ENCODE assay signal across 27 cellular contexts in the genomic region with DNA sequence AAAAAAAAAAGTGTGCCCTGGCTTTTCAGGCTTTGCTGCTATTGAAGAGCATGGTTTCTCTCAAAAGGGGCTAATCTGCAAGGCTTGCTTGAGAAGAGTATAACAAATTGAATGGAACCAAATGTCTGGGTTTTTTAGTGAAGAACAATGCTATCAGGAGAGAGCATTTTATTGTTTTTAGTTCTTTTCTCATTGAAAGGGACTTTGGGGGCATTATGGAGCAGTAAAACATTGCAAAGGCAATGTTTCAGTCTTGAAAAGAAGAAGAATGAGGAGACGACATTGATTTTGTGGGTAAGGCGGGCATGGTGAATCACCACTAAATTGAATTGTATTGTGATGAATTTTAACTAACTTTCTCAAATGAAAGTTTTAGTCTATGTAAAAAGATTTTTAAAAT. TPM values are rescaled to one million over a fixed set of nuclear protein-coding genes. Genes with fewer than 3 reads are reported as not detected.
DNase-seq lines count a peak whose midpoint lies in the region; ATAC-seq and TF ChIP-seq lines count a peak whose summit lies in the region.
"Had no signal": no experiment of that assay in that cellular context is flagged by ENCODE, and none has a peak within 500 bp of the region (broad histone marks: within the 10 kb centered on the region; RNA-seq: fewer than 3 reads in every experiment).

No MANE protein-coding gene starts in this region.

- no peak overlapping the region for H4K8ac ChIP-seq in neuronal stem cell (ENCODE audit: low read depth, low read length)

- no CpG with 5 or more reads among the region's 2 CpGs for WGBS in neuronal stem cell (ENCODE audit: extremely low coverage in 2 of 2, insufficient read length in 2 of 2, insufficient replicate concordance in 1 of 2), 2 donors
- 86 to 96% methylated on average over 2 of the region's 2 CpGs for WGBS in endodermal cell (ENCODE audit: insufficient coverage in 1 of 2, insufficient read length in 1 of 2), 2 experiments
- 91 to 94% methylated on average over 2 of the region's 2 CpGs for WGBS in esophagus squamous epithelium, 2 donors

- intact Hi-C loops in natural killer cell (cut with micrococcal nuclease) (no loop called here), esophagus squamous epithelium (cut with DNase I) (no loop called here)

- H3K36me3 ChIP-seq in HAP-1 (replicated peaks) (no peaks in the 10 kb centered on the region), neuronal stem cell (replicated peaks in 1 of 2; ENCODE audit: control insufficient read depth in 2 of 2, insufficient read depth in 2 of 2, low read length in 2 of 2) (no peaks in the 10 kb centered on the region), endodermal cell (ENCODE audit: control insufficient read depth, insufficient read depth, low read length) (no peaks in the 10 kb centered on the region), esophagus squamous epithelium (no peaks in the 10 kb centered on the region)
- H3K36me3 ChIP-seq: BE2C, BLaER1 had no signal

- H3K27ac Mint-ChIP-seq in natural killer cell treated with Interleukin-12 subunit alpha and Interleukin-12 subunit beta and Interleukin-15 and Interleukin-18, amount 100 ng/mL, for 72 hours: peak overlapping the region; percentile 8 to 87
- H3K27ac Mint-ChIP-seq in natural killer cell (no peak overlapping the region), brain (peak overlapping the region in 4 of 5 experiments; percentile 1 to 18 (median 4)), endodermal cell (no peak overlapping the region)
- H3K27ac Mint-ChIP-seq: CD14-positive monocyte; CD4-positive, alpha-beta memory T cell; CD4-positive, CD25-positive, alpha-beta regulatory T cell; CD8-positive, alpha-beta memory T cell had no signal

- no peak overlapping the region for H2BK120ac ChIP-seq in neuronal stem cell (ENCODE audit: low read depth, low read length)

- H3K23ac ChIP-seq in neuronal stem cell (ENCODE audit: low read depth, low read length, poor library complexity): no peak overlapping the region

- H2AK5ac ChIP-seq in neuronal stem cell (ENCODE audit: low read depth, low read length): no peak overlapping the region

- in situ Hi-C loops in HAP-1 (cut with MboI; ENCODE audit: low sequenced_read_pairs): no loop called here

- no peak overlapping the region for H3K18ac ChIP-seq in neuronal stem cell (ENCODE audit: low read length)

- H3K27me3 ChIP-seq in HAP-1 (ENCODE audit: low read depth) (no peaks in the 10 kb centered on the region), neuronal stem cell (ENCODE audit: control insufficient read depth in 3 of 3, insufficient read depth in 3 of 3, low read depth in 1 of 3, low read length in 3 of 3) (no peaks in the 10 kb centered on the region), endodermal cell (ENCODE audit: control insufficient read depth, insufficient read depth, low read length, poor library complexity, severe bottlenecking) (no peaks in the 10 kb centered on the region), esophagus squamous epithelium (no peaks in the 10 kb centered on the region)
- H3K27me3 ChIP-seq: BLaER1 had no signal

- H2AFZ ChIP-seq in neuronal stem cell (ENCODE audit: low read length): peak overlapping the region; percentile 49

- no peaks in the 10 kb centered on the region for H3K27me3 Mint-ChIP-seq in natural killer cell treated with Interleukin-12 subunit alpha and Interleukin-12 subunit beta and Interleukin-15 and Interleukin-18, amount 100 ng/mL, for 72 hours
- H3K27me3 Mint-ChIP-seq in natural killer cell (ENCODE audit: low read depth in 2 of 2) (peaks cover 5 to 27% of the 10 kb centered on the region in 2 donors), brain (no peaks in the 10 kb centered on the region), endodermal cell (ENCODE audit: insufficient read depth) (no peaks in the 10 kb centered on the region)

- H3K4me3 ChIP-seq in HAP-1: no peak overlapping the region
- H3K4me3 ChIP-seq in neuronal stem cell (ENCODE audit: low read length in 2 of 2): no peak overlapping the region
- H3K4me3 ChIP-seq in endodermal cell (ENCODE audit: low read length): no peak overlapping the region
- H3K4me3 ChIP-seq in esophagus squamous epithelium: no peak overlapping the region
- H3K4me3 ChIP-seq: BLaER1, GM12878 had no signal

- no peak for DNase-seq in natural killer cell treated with Interleukin-12 subunit alpha and Interleukin-12 subunit beta and Interleukin-15 and Interleukin-18, amount 100 ng/mL, for 72 hours (ENCODE audit: low spot score)
- DNase-seq in natural killer cell (no peak), HAP-1 (ENCODE audit: low spot score in 2 of 2) (peak; percentile 57 to 99), neuronal stem cell (ENCODE audit: low spot score) (peak; percentile 14), endodermal cell (no peak), esophagus squamous epithelium (lab: John Stamatoyannopoulos, UW) (no peak)
- DNase-seq in activated CD4-positive, alpha-beta T cell treated with anti-CD3 and anti-CD28 coated beads for 48 hours: no peak
- DNase-seq: 8988T; ACHN; BE2C; C1 segment of cervical spinal cord; CD4-positive, alpha-beta memory T cell; CD4-positive, CD25-positive, alpha-beta regulatory T cell; CD8-positive, alpha-beta memory T cell; COR-L47; DMS 273 treated with DMSO at 0.1 percent for 48 hours; DMS153; DMS53; DMS79; DND-41; EL; GDM1 had no signal

- ATAC-seq in natural killer cell treated with Interleukin-12 subunit alpha and Interleukin-12 subunit beta and Interleukin-15 and Interleukin-18, amount 100 ng/mL, for 72 hours: no peak
- no peak for ATAC-seq in natural killer cell
- ATAC-seq: GM12878 had no signal

- H3K4me1 Mint-ChIP-seq in natural killer cell treated with Interleukin-12 subunit alpha and Interleukin-12 subunit beta and Interleukin-15 and Interleukin-18, amount 100 ng/mL, for 72 hours (ENCODE audit: low read depth in 2 of 2): peaks cover 24 to 25% of the 10 kb centered on the region in 2 donors
- H3K4me1 Mint-ChIP-seq in natural killer cell (peaks cover 12 to 14% of the 10 kb centered on the region in 2 donors), brain (peaks cover 15% of the 10 kb centered on the region), endodermal cell (no peaks in the 10 kb centered on the region)
- H3K4me1 Mint-ChIP-seq: CD14-positive monocyte; CD4-positive, CD25-positive, alpha-beta regulatory T cell had no signal

- H3K14ac ChIP-seq in neuronal stem cell (ENCODE audit: low read length): no peak overlapping the region

- H2BK12ac ChIP-seq in neuronal stem cell (ENCODE audit: low read length): no peak overlapping the region

- TF ChIP-seq CTCF in natural killer cell (IDR thresholded peaks at IDR 0.05) (no peak), brain (conservative IDR thresholded peaks at IDR 0.05) (no peak), endodermal cell (conservative IDR thresholded peaks at IDR 0.05) (no peak), esophagus squamous epithelium (IDR thresholded peaks at IDR 0.05) (no peak)

- H3K4me1 ChIP-seq in HAP-1 (peaks cover 33% of the 10 kb centered on the region), neuronal stem cell (ENCODE audit: control insufficient read depth in 2 of 2, insufficient read depth in 1 of 2, low read depth in 1 of 2, low read length in 2 of 2) (peaks cover 0 to 5% of the 10 kb centered on the region in 2 donors), endodermal cell (ENCODE audit: control insufficient read depth, insufficient read depth, low read length) (no peaks in the 10 kb centered on the region), esophagus squamous epithelium (no peaks in the 10 kb centered on the region)
- H3K4me1 ChIP-seq: BE2C, BLaER1 had no signal

- H3K4me2 ChIP-seq in neuronal stem cell (ENCODE audit: insufficient read depth, low read length, poor library complexity, severe bottlenecking): no peak overlapping the region
- H3K4me2 ChIP-seq: BLaER1 had no signal

- no peak overlapping the region for H3K4me3 Mint-ChIP-seq in natural killer cell treated with Interleukin-12 subunit alpha and Interleukin-12 subunit beta and Interleukin-15 and Interleukin-18, amount 100 ng/mL, for 72 hours
- H3K4me3 Mint-ChIP-seq in natural killer cell (no peak overlapping the region), brain (peak overlapping the region in 1 of 5 experiments; percentile 40), endodermal cell (no peak overlapping the region)
- H3K4me3 Mint-ChIP-seq: CD14-positive monocyte; CD4-positive, alpha-beta memory T cell; CD4-positive, CD25-positive, alpha-beta regulatory T cell; CD8-positive, alpha-beta memory T cell had no signal

- H3K4ac ChIP-seq in neuronal stem cell (ENCODE audit: low read length): no peak overlapping the region

- no peaks in the 10 kb centered on the region for H3K9me3 Mint-ChIP-seq in natural killer cell treated with Interleukin-12 subunit alpha and Interleukin-12 subunit beta and Interleukin-15 and Interleukin-18, amount 100 ng/mL, for 72 hours
- H3K9me3 Mint-ChIP-seq in natural killer cell: no peaks in the 10 kb centered on the region
- H3K9me3 Mint-ChIP-seq in brain: peaks cover 0 to 12% (median 6%) of the 10 kb centered on the region in 5 experiments
- no peaks in the 10 kb centered on the region for H3K9me3 Mint-ChIP-seq in endodermal cell

- H3K9ac ChIP-seq in neuronal stem cell (ENCODE audit: low read depth, low read length, poor library complexity): no peak overlapping the region
- no peak overlapping the region for H3K9ac ChIP-seq in endodermal cell (ENCODE audit: extremely low read depth, low read length, poor library complexity, severe bottlenecking)
- H3K9ac ChIP-seq: BLaER1 had no signal

- H3K79me1 ChIP-seq in neuronal stem cell (ENCODE audit: low read depth, low read length): no peaks in the 10 kb centered on the region

- no peaks in the 10 kb centered on the region for H3K36me3 Mint-ChIP-seq in natural killer cell treated with Interleukin-12 subunit alpha and Interleukin-12 subunit beta and Interleukin-15 and Interleukin-18, amount 100 ng/mL, for 72 hours
- H3K36me3 Mint-ChIP-seq in natural killer cell (no peaks in the 10 kb centered on the region), brain (no peaks in the 10 kb centered on the region), endodermal cell (ENCODE audit: low read depth) (no peaks in the 10 kb centered on the region)
- H3K36me3 Mint-ChIP-seq: CD14-positive monocyte; CD4-positive, alpha-beta memory T cell; CD4-positive, CD25-positive, alpha-beta regulatory T cell had no signal

- H2BK15ac ChIP-seq in neuronal stem cell (ENCODE audit: low read length): no peak overlapping the region

- TF ChIP-seq POLR2A in esophagus squamous epithelium (IDR thresholded peaks at IDR 0.05): no peak

- H3K27ac ChIP-seq in neuronal stem cell (replicated peaks; ENCODE audit: low read length) (no peak overlapping the region), endodermal cell (ENCODE audit: low read depth, low read length) (no peak overlapping the region), esophagus squamous epithelium (no peak overlapping the region)
- H3K27ac ChIP-seq: BLaER1 had no signal

- H4K91ac ChIP-seq in neuronal stem cell (ENCODE audit: low read depth, low read length, poor library complexity): no peak overlapping the region

- H3K9me3 ChIP-seq in HAP-1 (no peaks in the 10 kb centered on the region), neuronal stem cell (replicated peaks in 1 of 2; ENCODE audit: control insufficient read depth in 2 of 2, insufficient read depth in 1 of 2, low read depth in 1 of 2, low read length in 2 of 2) (no peaks in the 10 kb centered on the region), endodermal cell (ENCODE audit: control insufficient read depth, low read length) (no peaks in the 10 kb centered on the region), esophagus squamous epithelium (no peaks in the 10 kb centered on the region)
- H3K9me3 ChIP-seq: BE2C, BLaER1 had no signal

- no peak overlapping the region for H2BK5ac ChIP-seq in neuronal stem cell (ENCODE audit: low read length)

RNA-seq across cellular contexts. Expression of gene VCAM1, which starts 28.3 kb away (rescaled TPM):
- total RNA-seq in natural killer cell treated with Interleukin-12 subunit alpha and Interleukin-12 subunit beta and Interleukin-15 and Interleukin-18, amount 100 ng/mL, for 72 hours: 10 to 100 TPM; 10.7 to 31.5 TPM
- total RNA-seq in natural killer cell (under 1 TPM in 2 of 3 donors, not detected in 1; 0.12 to 0.15 TPM), endodermal cell (1 to 10 TPM; 1.4 to 1.7 TPM), esophagus squamous epithelium (1 to 10 TPM in 3 of 4 donors, not detected in 1; 1.1 to 3.8 (median 2.8) TPM)
- 2.8 TPM for polyA plus RNA-seq in brain (ENCODE audit: insufficient read depth, low read depth, low replicate concordance)
- polyA plus RNA-seq in neuronal stem cell (2013, experiment 1 of 2): 0.64 TPM
- 0.78 TPM for polyA plus RNA-seq in neuronal stem cell (2013, experiment 2 of 2)
- polyA plus RNA-seq in endodermal cell (2013, experiment 1 of 2): 10.9 TPM
- polyA plus RNA-seq in endodermal cell (2013, experiment 2 of 2): 7.2 TPM
- total RNA-seq: CD4-positive, alpha-beta memory T cell; CD4-positive, CD25-positive, alpha-beta regulatory T cell; G401 had no signal
- polyA plus RNA-seq: CD14-positive monocyte; CD4-positive, alpha-beta memory T cell; CD4-positive, CD25-positive, alpha-beta regulatory T cell had no signal

Comparison
In these comparisons a context has a peak if more than half of its experiments do, and no peak if none do; other contexts are left out.
1. H3K27ac Mint-ChIP-seq: peak in natural killer cell treated with Interleukin-12 subunit alpha and Interleukin-12 subunit beta and Interleukin-15 and Interleukin-18, amount 100 ng/mL, for 72 hours (2 of 2) and brain (4 of 5); none in natural killer cell (0 of 2) and endodermal cell (single experiment).
2. DNase-seq: peak in HAP-1 (2 of 2) and neuronal stem cell (single experiment); none in natural killer cell treated with Interleukin-12 subunit alpha and Interleukin-12 subunit beta and Interleukin-15 and Interleukin-18, amount 100 ng/mL, for 72 hours (single experiment), natural killer cell (single experiment), endodermal cell (single experiment), esophagus squamous epithelium (single experiment) and activated CD4-positive, alpha-beta T cell treated with anti-CD3 and anti-CD28 coated beads for 48 hours (single experiment).